ENCODE assay signal across 13 cellular contexts in genomic region chr13:95784891-95785290, GRCh38.
A peak's percentile ranks its signal among the peaks of the same experiment; 100 is the strongest.
DNase-seq lines count a peak whose midpoint lies in the region; ATAC-seq, FAIRE-seq and TF ChIP-seq lines count a peak whose summit lies in the region.
"Had no signal": no experiment of that assay in that cellular context is flagged by ENCODE, and none has a peak within 500 bp of the region (broad histone marks: within the 10 kb centered on the region; RNA-seq: fewer than 3 reads in every experiment).

No MANE protein-coding gene starts in this region.

- H3K4me3 ChIP-seq in AG04450 (ENCODE audit: low read depth, low read length) (no peak overlapping the region), brain microvascular endothelial cell (ENCODE audit: low read depth, low read length) (no peak overlapping the region), keratinocyte (ENCODE audit: control insufficient read depth in 2 of 3, extremely low read depth in 1 of 3, insufficient read depth in 2 of 3, low read depth in 1 of 3, low read length in 3 of 3) (no peak overlapping the region)
- H3K4me3 ChIP-seq: coronary artery, esophagus squamous epithelium had no signal

- H3K4me2 ChIP-seq in keratinocyte (ENCODE audit: control insufficient read depth, extremely low read depth, insufficient read depth, low read depth, low read length), result peak overlapping the region; percentile 17

- CTCF ChIA-PET in AG04450 (lab: Charles Lee), result interaction anchor here (0.6 to 2.0 kb wide), 4 partner anchors 49 to 280 kb away, joined by 3 to 7 read pairs (median 6); no protein-coding TSS in a partner anchor

- H3K4me3 Mint-ChIP-seq in activated naive CD8-positive, alpha-beta T cell treated with anti-CD3 and anti-CD28 coated beads for 36 hours, result no peak overlapping the region

- peaks cover 7% of the 10 kb centered on the region for H3K9me3 Mint-ChIP-seq in activated naive CD8-positive, alpha-beta T cell treated with anti-CD3 and anti-CD28 coated beads for 36 hours

- H3K36me3 ChIP-seq in brain microvascular endothelial cell (replicated peaks) (peaks cover 4% of the 10 kb centered on the region), keratinocyte (ENCODE audit: control insufficient read depth in 2 of 2, extremely low read depth in 1 of 2, insufficient read depth in 2 of 2, low read length in 2 of 2) (peaks cover 6 to 19% of the 10 kb centered on the region in 2 experiments)

- H3K9me3 ChIP-seq in AG04450 (ENCODE audit: control insufficient read depth, insufficient read depth, low read length) (no peaks in the 10 kb centered on the region), keratinocyte (ENCODE audit: control insufficient read depth, low read depth, low read length) (no peaks in the 10 kb centered on the region)

- DNase-seq in AG04450 (ENCODE audit: low read depth, low spot score), result no peak
- DNase-seq in NCI-H226, result peak; percentile 62
- peak; percentile 5 for DNase-seq in brain microvascular endothelial cell
- DNase-seq in keratinocyte (ENCODE audit: low read depth, low spot score), result no peak
- DNase-seq in activated naive CD8-positive, alpha-beta T cell treated with anti-CD3 and anti-CD28 coated beads for 36 hours, result no peak
- no peak for DNase-seq in cerebellar cortex (ENCODE audit: low spot score)
- no peak for DNase-seq in GF-D8 (lab: John Stamatoyannopoulos, UW)
- DNase-seq: COR-L47; esophagus squamous epithelium; NCI-H510A treated with DMSO at 0.1 percent for 48 hours; stimulated activated CD4-positive, alpha-beta T cell treated with anti-CD3 and anti-CD28 coated beads, Interleukin-15, amount 100 ng/mL, for 24 hours had no signal

- H3K79me2 ChIP-seq in keratinocyte (ENCODE audit: control insufficient read depth, insufficient read depth, low read length), result peaks cover 3% of the 10 kb centered on the region

- no peaks in the 10 kb centered on the region for H3K4me1 Mint-ChIP-seq in activated naive CD8-positive, alpha-beta T cell treated with anti-CD3 and anti-CD28 coated beads for 36 hours

- no peak overlapping the region for H2AFZ ChIP-seq in keratinocyte (ENCODE audit: control insufficient read depth, low read length)

- no peak for ATAC-seq in GM19023 (IDR thresholded peaks at IDR 0.05; ENCODE audit: unreplicated experiment)

- H3K9ac ChIP-seq in keratinocyte (ENCODE audit: control insufficient read depth, extremely low read depth, insufficient read depth, low read length), result no peak overlapping the region

- H3K27me3 Mint-ChIP-seq in activated naive CD8-positive, alpha-beta T cell treated with anti-CD3 and anti-CD28 coated beads for 36 hours, result no peaks in the 10 kb centered on the region

- no peaks in the 10 kb centered on the region for H3K9me1 ChIP-seq in keratinocyte (ENCODE audit: control insufficient read depth, extremely low read depth, insufficient read depth, low read length)

- in situ Hi-C loops in brain microvascular endothelial cell (cut with HindIII; ENCODE audit: low pct_ligation_motif_present, low sequenced_read_pairs), result no loop called here

- peaks cover 3% of the 10 kb centered on the region for H4K20me1 ChIP-seq in keratinocyte (ENCODE audit: control insufficient read depth, extremely low read depth, insufficient read depth, low read length)

- TF ChIP-seq CTCF in AG04450 (IDR thresholded peaks at IDR 0.05; ENCODE audit: low read depth, low read length) (no peak), brain microvascular endothelial cell (IDR thresholded peaks at IDR 0.05; ENCODE audit: low read depth, low read length, missing control alignments) (no peak), keratinocyte (optimal IDR thresholded peaks at IDR 0.05 in 1 of 3, IDR thresholded peaks at IDR 0.05 in 1 of 3, conservative IDR thresholded peaks at IDR 0.05 in 1 of 3; ENCODE audit: extremely low read depth in 1 of 3, insufficient read depth in 2 of 3, low read length in 3 of 3) (no peak)

- no peak for FAIRE-seq in keratinocyte (lab: Jason Lieb, UNC)

- no peaks in the 10 kb centered on the region for H3K27me3 ChIP-seq in AG04450 (ENCODE audit: control insufficient read depth, insufficient read depth, low read length)
- H3K27me3 ChIP-seq in brain microvascular endothelial cell (replicated peaks), result no peaks in the 10 kb centered on the region
- no peaks in the 10 kb centered on the region for H3K27me3 ChIP-seq in keratinocyte (ENCODE audit: control insufficient read depth, extremely low read depth, insufficient read depth, low read length)
- H3K27me3 ChIP-seq: esophagus squamous epithelium had no signal

- H3K27ac ChIP-seq in AG04450 (ENCODE audit: low read depth, low read length), result peak overlapping the region; percentile 66
- peak overlapping the region; percentile 37 for H3K27ac ChIP-seq in brain microvascular endothelial cell
- peak overlapping the region; percentile 54 for H3K27ac ChIP-seq in keratinocyte (ENCODE audit: control insufficient read depth, insufficient read depth, low read length)
- H3K27ac ChIP-seq: esophagus squamous epithelium had no signal

- dilution Hi-C loops in keratinocyte (cut with MboI; ENCODE audit: extremely low pct_ligation_motif_present, low sequenced_read_pairs), result no loop called here

- H3K27ac Mint-ChIP-seq in activated naive CD8-positive, alpha-beta T cell treated with anti-CD3 and anti-CD28 coated beads for 36 hours, result no peak overlapping the region

- POLR2A ChIA-PET in AG04450 (lab: Yijun Ruan, JAX), result no interaction called here

- H3K36me3 Mint-ChIP-seq in activated naive CD8-positive, alpha-beta T cell treated with anti-CD3 and anti-CD28 coated beads for 36 hours, result peaks cover 39% of the 10 kb centered on the region

- H3K4me1 ChIP-seq in keratinocyte (ENCODE audit: control insufficient read depth, extremely low read depth, insufficient read depth, low read length), result peaks cover 18% of the 10 kb centered on the region

Comparison
In these comparisons a context has a peak if more than half of its experiments do, and no peak if none do; other contexts are left out.
1. DNase-seq: peak in NCI-H226 (single experiment) and brain microvascular endothelial cell (single experiment); none in AG04450 (single experiment), keratinocyte (single experiment), activated naive CD8-positive, alpha-beta T cell treated with anti-CD3 and anti-CD28 coated beads for 36 hours (single experiment), cerebellar cortex (single experiment) and GF-D8 (single experiment).
2. Peak in every context shown above with its lines, with median percentiles within 50 percentile points of each other: H3K27ac ChIP-seq.